Comparison of ENCODE assay signal across 2 cellular contexts in the genomic region with DNA sequence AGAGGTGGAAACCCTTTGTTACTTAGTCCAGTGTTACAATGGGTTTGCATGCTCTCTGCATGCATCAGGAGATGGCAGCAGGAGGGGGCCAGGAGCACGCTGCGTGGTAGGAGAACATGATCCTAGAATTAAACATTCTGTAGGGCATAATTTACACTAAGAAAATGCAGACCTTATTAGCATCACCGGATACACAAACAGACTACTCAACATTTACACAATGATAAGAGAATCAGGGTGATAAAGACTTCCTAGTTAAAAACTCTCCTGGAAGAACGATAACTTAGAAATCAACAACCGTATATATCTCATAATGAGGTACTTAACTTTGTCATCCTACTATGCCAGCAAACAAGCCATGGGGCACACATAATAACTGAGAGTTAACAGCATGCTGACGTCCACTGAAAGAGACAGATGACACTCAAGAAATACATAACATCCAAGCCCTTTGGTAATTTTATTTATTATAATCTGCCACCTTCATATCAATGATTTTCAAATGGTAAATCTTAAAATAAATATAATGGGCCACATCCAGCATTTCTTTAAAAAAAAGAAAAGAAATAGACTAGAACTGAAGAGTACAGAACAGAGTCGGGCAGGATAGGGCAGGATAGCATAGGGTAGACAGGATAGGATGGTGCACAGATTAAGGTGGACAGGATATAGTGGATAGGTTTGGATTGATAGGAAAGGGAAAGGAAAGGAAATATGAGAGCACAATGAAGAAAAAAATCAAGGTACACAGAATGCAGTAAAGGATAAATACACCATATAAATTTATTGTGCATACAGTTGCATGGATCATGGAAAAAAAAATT.
TF ChIP-seq lines count a peak whose summit lies in the region.

No MANE protein-coding gene starts in this region.

TF ChIP-seq in A549, 52 proteins besides CTCF, POLR2A, EP300 and RAD21 (continued from another document):
- TF ChIP-seq ZNF302 (CRISPR knock-in tag; IDR thresholded peaks at IDR 0.05) (no peak), NPAS2 (CRISPR knock-in tag; IDR thresholded peaks at IDR 0.05; ENCODE audit: borderline replicate concordance) (no peak), KDM1A (IDR thresholded peaks at IDR 0.05; ENCODE audit: low read depth) (no peak), HOXB5 (CRISPR knock-in tag; IDR thresholded peaks at IDR 0.05) (no peak), TP53 (CRISPR knock-in tag; IDR thresholded peaks at IDR 0.05) (no peak), RCOR1 (IDR thresholded peaks at IDR 0.05; ENCODE audit: low read depth, low read length) (no peak)
- TF ChIP-seq, protein P1, sequence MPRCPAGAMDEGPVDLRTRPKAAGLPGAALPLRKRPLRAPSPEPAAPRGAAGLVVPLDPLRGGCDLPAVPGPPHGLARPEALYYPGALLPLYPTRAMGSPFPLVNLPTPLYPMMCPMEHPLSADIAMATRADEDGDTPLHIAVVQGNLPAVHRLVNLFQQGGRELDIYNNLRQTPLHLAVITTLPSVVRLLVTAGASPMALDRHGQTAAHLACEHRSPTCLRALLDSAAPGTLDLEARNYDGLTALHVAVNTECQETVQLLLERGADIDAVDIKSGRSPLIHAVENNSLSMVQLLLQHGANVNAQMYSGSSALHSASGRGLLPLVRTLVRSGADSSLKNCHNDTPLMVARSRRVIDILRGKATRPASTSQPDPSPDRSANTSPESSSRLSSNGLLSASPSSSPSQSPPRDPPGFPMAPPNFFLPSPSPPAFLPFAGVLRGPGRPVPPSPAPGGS (IDR thresholded peaks at IDR 0.05), result no peak

TF ChIP-seq in H1, 55 proteins besides CTCF, POLR2A, EP300 and RAD21 (continued from another document):
- TF ChIP-seq BCL11A (IDR thresholded peaks at IDR 0.05; ENCODE audit: low read depth in 2 of 2, low read length in 2 of 2) (no peak), POLR2AphosphoS5 (IDR thresholded peaks at IDR 0.05; ENCODE audit: low read depth, low read length) (no peak), HDAC6 (IDR thresholded peaks at IDR 0.05; ENCODE audit: low read depth, low read length) (no peak), CHD1 (IDR thresholded peaks at IDR 0.05; ENCODE audit: low read depth, low read length) (no peak), HDAC2 (IDR thresholded peaks at IDR 0.05; ENCODE audit: borderline replicate concordance in 1 of 2, low read depth in 2 of 2, low read length in 2 of 2) (no peak), EGR1 (IDR thresholded peaks at IDR 0.05; ENCODE audit: borderline replicate concordance, low read depth, low read length) (no peak)
